Comparison of ENCODE assay signal across 22 cellular contexts in genomic region chr1:26044414-26044813, GRCh38. TPM values are rescaled to one million over a fixed set of nuclear protein-coding genes. Genes with fewer than 3 reads are reported as not detected.
DNase-seq lines count a peak whose midpoint lies in the region; ATAC-seq, FAIRE-seq and TF ChIP-seq lines count a peak whose summit lies in the region.
"Had no signal": no experiment of that assay in that cellular context is flagged by ENCODE, and none has a peak within 500 bp of the region (broad histone marks: within the 10 kb centered on the region; RNA-seq: fewer than 3 reads in every experiment).

No MANE protein-coding gene starts in this region.

- no peak overlapping the region for H3K4me2 ChIP-seq in astrocyte (ENCODE audit: low read length)
- H3K4me2 ChIP-seq in K562 (ENCODE audit: insufficient read depth, low read length) = peak overlapping the region; percentile 27; the same call in 1 of the 2 replicates

- H3K36me3 Mint-ChIP-seq in astrocyte (ENCODE audit: low read depth, unreplicated experiment) = peaks cover 3% of the 10 kb centered on the region
- H3K36me3 Mint-ChIP-seq: CD4-positive, CD25-positive, alpha-beta regulatory T cell; CD8-positive, alpha-beta memory T cell had no signal

- in situ Hi-C loops in K562 (cut with MboI) (loop anchor here (5.0 kb wide), 2 partner anchors 63 to 103 kb away; no protein-coding TSS in a partner anchor), gastrocnemius medialis (cut with MboI; ENCODE audit: low sequenced_read_pairs in 4 of 4) (loop anchor here in 1 of 4 donors (25.0 kb wide), 1 partner anchor 118 kb away; the partner anchor contains the start of genes C1orf232, FAM110D, ZNF593 and ZNF593OS)

- no peak overlapping the region for H3K4me3 Mint-ChIP-seq in astrocyte (ENCODE audit: unreplicated experiment)
- H3K4me3 Mint-ChIP-seq: CD4-positive, CD25-positive, alpha-beta regulatory T cell; HFFc6 had no signal

- peaks cover 3% of the 10 kb centered on the region for H3K9me3 Mint-ChIP-seq in astrocyte (ENCODE audit: unreplicated experiment)
- H3K9me3 Mint-ChIP-seq: CD4-positive, CD25-positive, alpha-beta regulatory T cell; CD8-positive, alpha-beta memory T cell; GM23338; HFFc6 had no signal

- TF ChIP-seq CTCF in astrocyte (IDR thresholded peaks at IDR 0.05; ENCODE audit: insufficient read depth, low read depth, low read length) (no peak), K562 (IDR thresholded peaks at IDR 0.05 in 2 of 3, conservative IDR thresholded peaks at IDR 0.05 in 1 of 3; ENCODE audit: insufficient read depth in 2 of 3, low read depth in 1 of 3, low read length in 3 of 3) (no peak), kidney (IDR thresholded peaks at IDR 0.05; ENCODE audit: borderline replicate concordance, extremely low read depth, insufficient read depth) (no peak), gastrocnemius medialis (IDR thresholded peaks at IDR 0.05 in 4 of 5, conservative IDR thresholded peaks at IDR 0.05 in 1 of 5) (no peak)

- POLR2A ChIA-PET in K562 (lab: Yijun Ruan, JAX) = interaction anchor here (1.0 to 3.9 kb wide), 6 partner anchors 9 to 82 kb away, joined by 3 to 23 read pairs (median 6); no protein-coding TSS in a partner anchor

- peak overlapping the region; percentile 7 for H3K27ac Mint-ChIP-seq in astrocyte (ENCODE audit: unreplicated experiment)
- H3K27ac Mint-ChIP-seq: CD4-positive, CD25-positive, alpha-beta regulatory T cell; CD8-positive, alpha-beta memory T cell; GM23338; HFFc6 had no signal

- H3K27me3 Mint-ChIP-seq in astrocyte (ENCODE audit: low read depth, unreplicated experiment) = peaks cover 69% of the 10 kb centered on the region

- H4K20me1 ChIP-seq in astrocyte (ENCODE audit: insufficient read depth, low read length) (no peaks in the 10 kb centered on the region), K562 (replicated peaks; ENCODE audit: control insufficient read depth, insufficient read depth, low read length) (no peaks in the 10 kb centered on the region)

- intact Hi-C loops in K562 (cut with micrococcal nuclease) = no loop called here
- intact Hi-C loops in kidney (cut with DNase I) = no loop called here
- intact Hi-C loops in gastrocnemius medialis (cut with DNase I; ENCODE audit: low total_unique reads) = no loop called here

- H3K9ac ChIP-seq in astrocyte (ENCODE audit: low read length) (no peak overlapping the region), K562 (ENCODE audit: insufficient read depth in 1 of 2, low read depth in 2 of 2, low read length in 2 of 2) (peak overlapping the region; percentile 21 to 81; a peak in 2 of 4 replicates), kidney (ENCODE audit: low read length in 2 of 2) (no peak overlapping the region)

- TF ChIP-seq EP300 in K562 (IDR thresholded peaks at IDR 0.05; ENCODE audit: low read length) = no peak

- H2AFZ ChIP-seq in astrocyte (ENCODE audit: low read depth, low read length) = no peak overlapping the region
- peak overlapping the region; percentile 75 for H2AFZ ChIP-seq in K562 (ENCODE audit: low read depth, low read length)
- H2AFZ ChIP-seq: GM23338 had no signal

- H3K27me3 ChIP-seq in astrocyte (ENCODE audit: insufficient read depth, low read length) (peaks cover 61% of the 10 kb centered on the region), K562 (ENCODE audit: control insufficient read depth in 2 of 2, insufficient read depth in 2 of 2, low read length in 2 of 2) (no peaks in the 10 kb centered on the region), gastrocnemius medialis (peaks cover 0 to 6% (median 0%) of the 10 kb centered on the region in 3 donors)

- H3K4me3 ChIP-seq in astrocyte (ENCODE audit: insufficient read depth, low read depth, low read length) = no peak overlapping the region
- no peak overlapping the region for H3K4me3 ChIP-seq in K562
- peak overlapping the region; percentile 64 to 72 for H3K4me3 ChIP-seq in kidney (ENCODE audit: low read length in 2 of 2)
- no peak overlapping the region for H3K4me3 ChIP-seq in gastrocnemius medialis

- H3K9me1 ChIP-seq in K562 (ENCODE audit: control insufficient read depth, insufficient read depth, low read length) = no peaks in the 10 kb centered on the region

- H3K36me3 ChIP-seq in astrocyte (ENCODE audit: insufficient read depth, low read length) = no peaks in the 10 kb centered on the region
- no peaks in the 10 kb centered on the region for H3K36me3 ChIP-seq in K562 (ENCODE audit: control insufficient read depth, insufficient read depth, low read length)
- peaks cover 0 to 5% of the 10 kb centered on the region in 2 donors for H3K36me3 ChIP-seq in kidney (ENCODE audit: control insufficient read depth in 1 of 2, insufficient read depth in 2 of 2, low read length in 2 of 2)
- H3K36me3 ChIP-seq in gastrocnemius medialis = no peaks in the 10 kb centered on the region
- H3K36me3 ChIP-seq: BE2C had no signal

- H3K79me2 ChIP-seq in astrocyte (ENCODE audit: insufficient read depth, low read length) (no peaks in the 10 kb centered on the region), K562 (ENCODE audit: control insufficient read depth, insufficient read depth, low read length) (no peaks in the 10 kb centered on the region)

- ATAC-seq in K562 (no peak), gastrocnemius medialis (no peak)
- ATAC-seq: HCT116 had no signal

- CTCF ChIA-PET in K562 (lab: Yijun Ruan, JAX; ENCODE audit: low intra/inter-chr PET ratio) = no interaction called here

- H3K27ac ChIP-seq in astrocyte (ENCODE audit: low read depth, low read length) = no peak overlapping the region
- peak overlapping the region; percentile 19; the same call in 1 of the 3 replicates for H3K27ac ChIP-seq in K562 (ENCODE audit: extremely low read depth, low read depth, low read length)
- no peak overlapping the region for H3K27ac ChIP-seq in kidney (ENCODE audit: low read depth in 2 of 2, low read length in 2 of 2)
- peak overlapping the region in 3 of 4 donors; percentile 16 to 96 (median 92) for H3K27ac ChIP-seq in gastrocnemius medialis

- no TSS peak for BruUV-seq in K562 (replicated peaks; lab: Mats Ljungman, UMichigan)

- H3K4me1 Mint-ChIP-seq in astrocyte (ENCODE audit: low read depth, unreplicated experiment) = no peaks in the 10 kb centered on the region

- no peak for TF ChIP-seq RAD21 in K562 (CRISPR knock-in tag; conservative IDR thresholded peaks at IDR 0.05 in 1 of 2, IDR thresholded peaks at IDR 0.05 in 1 of 2)

- WGBS in K562 (ENCODE audit: insufficient coverage, low coverage, missing lambda C conversion rate) = 31% methylated on average over 3 of the region's 3 CpGs

- no peak for FAIRE-seq in astrocyte (lab: Jason Lieb, UNC)
- peak; percentile 35 for FAIRE-seq in K562 (lab: Jason Lieb, UNC)
- no peak for FAIRE-seq in kidney (lab: Jason Lieb, UNC)
- FAIRE-seq: A204.1, D721Med, G401.6, GM12891, GM18507 had no signal

- H3K9me3 ChIP-seq in astrocyte (ENCODE audit: insufficient read depth, low read depth, low read length) = no peaks in the 10 kb centered on the region
- H3K9me3 ChIP-seq in K562 (replicated peaks; ENCODE audit: control insufficient read depth, insufficient read depth, low read depth, low read length) = no peaks in the 10 kb centered on the region
- no peaks in the 10 kb centered on the region for H3K9me3 ChIP-seq in kidney (ENCODE audit: control insufficient read depth in 1 of 2, low read length in 2 of 2)
- no peaks in the 10 kb centered on the region for H3K9me3 ChIP-seq in gastrocnemius medialis
- H3K9me3 ChIP-seq: BE2C had no signal

- DNase-seq in astrocyte (ENCODE audit: low read depth) (no peak), K562 (ENCODE audit: extremely low read depth in 1 of 4, low spot score in 3 of 4) (no peak), kidney (no peak), gastrocnemius medialis (no peak), ecto neural progenitor cell (ENCODE audit: low spot score) (no peak), H4 (ENCODE audit: low spot score) (no peak), retina (no peak)
- DNase-seq: ACHN; BE2C; C1 segment of cervical spinal cord; CD4-positive, CD25-positive, alpha-beta regulatory T cell; CD8-positive, alpha-beta memory T cell; COR-L47; H7; HFFc6 had no signal

- TF ChIP-seq POLR2A in K562 (conservative IDR thresholded peaks at IDR 0.05) (no peak), gastrocnemius medialis (IDR thresholded peaks at IDR 0.05) (no peak)

- H3K4me1 ChIP-seq in astrocyte (ENCODE audit: insufficient read depth, low read length) (peaks cover 2% of the 10 kb centered on the region), K562 (replicated peaks in 1 of 2; ENCODE audit: control insufficient read depth in 2 of 2, insufficient read depth in 2 of 2, low read length in 2 of 2) (peaks cover 26 to 39% of the 10 kb centered on the region in 2 experiments; a peak in 4 of 5 replicates), kidney (ENCODE audit: control insufficient read depth in 1 of 2, insufficient read depth in 1 of 2, low read depth in 1 of 2, low read length in 2 of 2) (peaks cover 5% of the 10 kb centered on the region in 2 donors), gastrocnemius medialis (peaks cover 14% of the 10 kb centered on the region in 2 donors)
- H3K4me1 ChIP-seq: BE2C had no signal

RNA-seq across cellular contexts. Expression of gene SLC30A2, which starts 1.5 kb away (rescaled TPM):
- total RNA-seq in astrocyte (not detected in 2 replicates), K562 (2014; rRNA removed) (0.18 TPM in 1 of 2 replicates, not detected in the other), K562 (2014; rRNA removed; fragmentation: Illumina TruSeq; extraction: Trizol) (not detected in 2 replicates), K562 (2015; rRNA removed; fragmentation: Illumina TruSeq; extraction: Trizol) (not detected in 2 replicates), K562 (2021) (0.11 and 0.13 TPM in 2 replicates), kidney (34.4 TPM), gastrocnemius medialis (1 to 10 TPM; 1.2 to 5.2 (median 3.1) TPM)
- total RNA-seq in K562 (2011; cell fraction: chromatin; rRNA removed; ENCODE audit: low replicate concordance) = 0.42 TPM in 1 of 2 replicates, not detected in the other
- 0.33 and 0.53 TPM in 2 replicates for total RNA-seq in K562 (2011; cell fraction: nucleolus; rRNA removed)
- total RNA-seq in K562 (2011; cell fraction: nucleoplasm; rRNA removed) = 0.51 TPM in 1 of 2 replicates, not detected in the other
- polyA plus RNA-seq in K562 (2011; rRNA removed) (0.07 and 0.08 TPM in 2 replicates), K562 (2014; fragmentation: Illumina TruSeq; extraction: Trizol) (0.07 TPM in 1 of 2 replicates, not detected in the other), K562 (2014; fragmentation: Nextera tagmentation; extraction: Ambion mirVana) (under 1 TPM; 0.01 to 0.06 TPM), K562 (2014; rRNA removed) (0.03 TPM in 1 of 2 replicates, not detected in the other), kidney (ENCODE audit: insufficient read depth, low read depth, low replicate concordance) (26.8 TPM)
- polyA plus RNA-seq in K562 (2011; cell fraction: cytosol; rRNA removed) = 0.19 and 0.22 TPM in 2 replicates
- 0.10 TPM in 2 replicates for polyA plus RNA-seq in K562 (2011; cell fraction: nucleus; rRNA removed)
- polyA plus RNA-seq in K562 (2012) = 0.03 and 0.32 TPM in 2 replicates
- polyA minus RNA-seq in K562 (2011; rRNA and poly(A)+ RNA removed) = 0.21 TPM in 1 of 2 replicates, not detected in the other
- polyA minus RNA-seq in K562 (2011; cell fraction: cytosol; rRNA and poly(A)+ RNA removed) = not detected in 2 replicates
- polyA minus RNA-seq in K562 (2011; cell fraction: nucleus; rRNA and poly(A)+ RNA removed) = 0.13 TPM in 1 of 2 replicates, not detected in the other
- total RNA-seq in H4 (2014; rRNA removed; shearing (Covaris generic)) = not detected in 2 replicates
- total RNA-seq: CD4-positive, CD25-positive, alpha-beta regulatory T cell; CD8-positive, alpha-beta memory T cell; HFFc6 had no signal
- polyA plus RNA-seq: CD8-positive, alpha-beta memory T cell; GM23338 had no signal

RNA-seq across cellular contexts. Expression of gene EXTL1, which starts 22.8 kb away (rescaled TPM):
- 26.4 and 39.9 TPM in 2 replicates for total RNA-seq in astrocyte
- 0.58 TPM in 1 of 2 replicates, not detected in the other for total RNA-seq in K562 (2011; cell fraction: chromatin; rRNA removed; ENCODE audit: low replicate concordance)
- 1.5 and 2.0 TPM in 2 replicates for total RNA-seq in K562 (2011; cell fraction: nucleolus; rRNA removed)
- 0.95 and 1.9 TPM in 2 replicates for total RNA-seq in K562 (2011; cell fraction: nucleoplasm; rRNA removed)
- total RNA-seq in K562 (2014; rRNA removed) = 0.12 and 0.23 TPM in 2 replicates
- 0.04 TPM in 1 of 2 replicates, not detected in the other for total RNA-seq in K562 (2014; rRNA removed; fragmentation: Illumina TruSeq; extraction: Trizol)
- total RNA-seq in K562 (2015; rRNA removed; fragmentation: Illumina TruSeq; extraction: Trizol) = 0.07 and 0.08 TPM in 2 replicates
- 0.13 and 0.16 TPM in 2 replicates for total RNA-seq in K562 (2021)
- 0.07 and 0.11 TPM in 2 replicates for polyA plus RNA-seq in K562 (2011; rRNA removed)
- polyA plus RNA-seq in K562 (2011; cell fraction: cytosol; rRNA removed) = 0.07 and 0.13 TPM in 2 replicates
- 0.28 and 0.32 TPM in 2 replicates for polyA plus RNA-seq in K562 (2011; cell fraction: nucleus; rRNA removed)
- 0.13 and 0.68 TPM in 2 replicates for polyA plus RNA-seq in K562 (2012)
- polyA plus RNA-seq in K562 (2014; fragmentation: Illumina TruSeq; extraction: Trizol) = 0.06 TPM in 1 of 2 replicates, not detected in the other
- polyA plus RNA-seq in K562 (2014; fragmentation: Nextera tagmentation; extraction: Ambion mirVana) = not detected
- polyA plus RNA-seq in K562 (2014; rRNA removed) = 0.09 and 0.16 TPM in 2 replicates
- 0.11 and 0.18 TPM in 2 replicates for polyA minus RNA-seq in K562 (2011; rRNA and poly(A)+ RNA removed)
- polyA minus RNA-seq in K562 (2011; cell fraction: cytosol; rRNA and poly(A)+ RNA removed) = 0.29 and 0.55 TPM in 2 replicates
- polyA minus RNA-seq in K562 (2011; cell fraction: nucleus; rRNA and poly(A)+ RNA removed) = 1.3 and 2.3 TPM in 2 replicates
- 0.28 TPM for total RNA-seq in kidney
- 0.45 TPM for polyA plus RNA-seq in kidney (ENCODE audit: insufficient read depth, low read depth, low replicate concordance)
- under 1 TPM in 2 of 4 donors, not detected in 2; 0.33 to 0.95 TPM for total RNA-seq in gastrocnemius medialis
- total RNA-seq in H4 (2014; rRNA removed; shearing (Covaris generic)) = not detected in 2 replicates
- total RNA-seq: CD4-positive, CD25-positive, alpha-beta regulatory T cell; CD8-positive, alpha-beta memory T cell had no signal
- polyA plus RNA-seq: CD8-positive, alpha-beta memory T cell had no signal

RNA-seq across cellular contexts. Expression of gene TRIM63, which starts 23.0 kb away (rescaled TPM):
- total RNA-seq in astrocyte (not detected in 2 replicates), K562 (2014; rRNA removed) (0.24 and 0.50 TPM in 2 replicates), K562 (2014; rRNA removed; fragmentation: Illumina TruSeq; extraction: Trizol) (0.32 and 0.36 TPM in 2 replicates), K562 (2015; rRNA removed; fragmentation: Illumina TruSeq; extraction: Trizol) (0.19 and 0.22 TPM in 2 replicates), K562 (2021) (0.16 and 0.44 TPM in 2 replicates), kidney (0.82 TPM), gastrocnemius medialis (1,000 to 10,000 TPM; 1,040 to 4,298 (median 2,203) TPM)
- total RNA-seq in K562 (2011; cell fraction: chromatin; rRNA removed; ENCODE audit: low replicate concordance) = 0.74 and 0.77 TPM in 2 replicates
- total RNA-seq in K562 (2011; cell fraction: nucleolus; rRNA removed) = 0.26 and 0.67 TPM in 2 replicates
- total RNA-seq in K562 (2011; cell fraction: nucleoplasm; rRNA removed) = 0.44 and 0.99 TPM in 2 replicates
- polyA plus RNA-seq in K562 (2011; rRNA removed) (0.42 and 0.57 TPM in 2 replicates), K562 (2014; fragmentation: Illumina TruSeq; extraction: Trizol) (0.28 and 0.48 TPM in 2 replicates), K562 (2014; fragmentation: Nextera tagmentation; extraction: Ambion mirVana) (under 1 TPM; 0.08 to 0.10 TPM), K562 (2014; rRNA removed) (0.22 and 0.40 TPM in 2 replicates), kidney (ENCODE audit: insufficient read depth, low read depth, low replicate concordance) (3.3 TPM)
- polyA plus RNA-seq in K562 (2011; cell fraction: cytosol; rRNA removed) = 0.31 and 0.43 TPM in 2 replicates
- 0.41 and 0.65 TPM in 2 replicates for polyA plus RNA-seq in K562 (2011; cell fraction: nucleus; rRNA removed)
- 0.38 and 0.60 TPM in 2 replicates for polyA plus RNA-seq in K562 (2012)
- polyA minus RNA-seq in K562 (2011; rRNA and poly(A)+ RNA removed) = 0.28 and 0.54 TPM in 2 replicates
- polyA minus RNA-seq in K562 (2011; cell fraction: cytosol; rRNA and poly(A)+ RNA removed) = not detected in 2 replicates
- polyA minus RNA-seq in K562 (2011; cell fraction: nucleus; rRNA and poly(A)+ RNA removed) = 0.27 and 0.33 TPM in 2 replicates
- total RNA-seq in H4 (2014; rRNA removed; shearing (Covaris generic)) = not detected in 2 replicates
- total RNA-seq: CD4-positive, CD25-positive, alpha-beta regulatory T cell; CD8-positive, alpha-beta memory T cell; HFFc6 had no signal
- polyA plus RNA-seq: CD4-positive, CD25-positive, alpha-beta regulatory T cell; CD8-positive, alpha-beta memory T cell; GM23338 had no signal

RNA-seq across cellular contexts. Expression of gene PAFAH2, which starts 46.6 kb away (rescaled TPM):
- total RNA-seq in astrocyte (13.6 and 14.1 TPM in 2 replicates), K562 (2014; rRNA removed) (5.5 and 6.5 TPM in 2 replicates), K562 (2014; rRNA removed; fragmentation: Illumina TruSeq; extraction: Trizol) (6.4 and 6.8 TPM in 2 replicates), K562 (2015; rRNA removed; fragmentation: Illumina TruSeq; extraction: Trizol) (6.3 and 6.4 TPM in 2 replicates), K562 (2021) (4.7 and 5.9 TPM in 2 replicates), kidney (23.5 TPM), gastrocnemius medialis (10 to 100 TPM in 3 of 4 donors, 1 to 10 TPM in 1; 9.0 to 35.5 (median 16.1) TPM)
- total RNA-seq in K562 (2011; cell fraction: chromatin; rRNA removed; ENCODE audit: low replicate concordance) = 9.2 and 10.7 TPM in 2 replicates
- 7.3 and 7.8 TPM in 2 replicates for total RNA-seq in K562 (2011; cell fraction: nucleolus; rRNA removed)
- 6.4 and 7.5 TPM in 2 replicates for total RNA-seq in K562 (2011; cell fraction: nucleoplasm; rRNA removed)
- polyA plus RNA-seq in K562 (2011; rRNA removed) (7.5 and 10.9 TPM in 2 replicates), K562 (2014; fragmentation: Illumina TruSeq; extraction: Trizol) (7.0 and 8.7 TPM in 2 replicates), K562 (2014; fragmentation: Nextera tagmentation; extraction: Ambion mirVana) (1 to 10 TPM; 4.2 to 7.0 TPM), K562 (2014; rRNA removed) (6.0 and 6.9 TPM in 2 replicates), kidney (ENCODE audit: insufficient read depth, low read depth, low replicate concordance) (21.0 TPM)
- polyA plus RNA-seq in K562 (2011; cell fraction: cytosol; rRNA removed) = 6.0 and 7.6 TPM in 2 replicates
- 6.5 and 9.1 TPM in 2 replicates for polyA plus RNA-seq in K562 (2011; cell fraction: nucleus; rRNA removed)
- 4.5 and 7.8 TPM in 2 replicates for polyA plus RNA-seq in K562 (2012)
- polyA minus RNA-seq in K562 (2011; rRNA and poly(A)+ RNA removed) = 8.3 and 11.1 TPM in 2 replicates
- polyA minus RNA-seq in K562 (2011; cell fraction: cytosol; rRNA and poly(A)+ RNA removed) = 4.3 and 7.0 TPM in 2 replicates
- 4.0 and 5.7 TPM in 2 replicates for polyA minus RNA-seq in K562 (2011; cell fraction: nucleus; rRNA and poly(A)+ RNA removed)
- 5.6 and 8.3 TPM in 2 replicates for total RNA-seq in H4 (2014; rRNA removed; shearing (Covaris generic))

Comparison
In these comparisons a context has a peak if more than half of its experiments do, and no peak if none do; other contexts are left out.
1. H3K27ac ChIP-seq: peak in K562 (single experiment) and gastrocnemius medialis (3 of 4); none in astrocyte (single experiment) and kidney (0 of 2).
2. H3K4me3 ChIP-seq: peak in kidney (2 of 2); none in astrocyte (single experiment), K562 (single experiment) and gastrocnemius medialis (0 of 4).
3. H3K9ac ChIP-seq: peak in K562 (2 of 2); none in astrocyte (single experiment) and kidney (0 of 2).
4. RNA of gene TRIM63, which starts 23.0 kb away (total RNA-seq): 1,040 to 4,298 TPM in gastrocnemius medialis; 0.82 TPM in kidney (single experiment), 0.16 to 0.99 TPM in K562, not detected in astrocyte and not detected in H4; every median in the first group is over 100 times any median in the second.